In genomic region chr2:44953686-44953976, GRCh38 we compare ENCODE assay signal across 1 cellular context.
TF ChIP-seq lines count a peak whose summit lies in the region.

No MANE protein-coding gene starts in this region.

TF ChIP-seq in HepG2, 621 proteins besides CTCF, POLR2A, EP300 and RAD21:
- TF ChIP-seq HMGXB4 (CRISPR knock-in tag; IDR thresholded peaks at IDR 0.05; ENCODE audit: borderline replicate concordance in 1 of 2, low read depth in 1 of 2) (no peak), CENPBD1 (CRISPR knock-in tag; IDR thresholded peaks at IDR 0.05; ENCODE audit: borderline replicate concordance, low read depth) (no peak), ZNF331 (CRISPR knock-in tag; IDR thresholded peaks at IDR 0.05) (no peak), CBX2 (IDR thresholded peaks at IDR 0.05; ENCODE audit: low read depth, low read length) (no peak), CBX2 (CRISPR knock-in tag; IDR thresholded peaks at IDR 0.05; ENCODE audit: low read depth) (no peak), ZNF276 (CRISPR knock-in tag; IDR thresholded peaks at IDR 0.05; ENCODE audit: low read depth) (no peak), FOXK1 (CRISPR knock-in tag; IDR thresholded peaks at IDR 0.05; ENCODE audit: borderline replicate concordance, low read depth) (no peak), PBX3 (CRISPR knock-in tag; IDR thresholded peaks at IDR 0.05; ENCODE audit: borderline replicate concordance) (no peak), MLXIP (CRISPR knock-in tag; IDR thresholded peaks at IDR 0.05; ENCODE audit: borderline replicate concordance) (no peak), ZNF430 (CRISPR knock-in tag; IDR thresholded peaks at IDR 0.05) (no peak), HNRNPUL1 (IDR thresholded peaks at IDR 0.05; ENCODE audit: low read depth, low read length) (no peak), KLF13 (CRISPR knock-in tag; IDR thresholded peaks at IDR 0.05) (no peak), ZFP90 (CRISPR knock-in tag; IDR thresholded peaks at IDR 0.05; ENCODE audit: borderline replicate concordance) (no peak), AGO1 (IDR thresholded peaks at IDR 0.05; ENCODE audit: low read depth, low read length, poor library complexity, severe bottlenecking) (no peak)
